ENCODE assay signal across 34 cellular contexts in genomic region chr17:38545531-38546225, GRCh38.
"Had no signal": no experiment of that assay in that cellular context is flagged by ENCODE, and none has a peak within 500 bp of the region (broad histone marks: within the 10 kb centered on the region; RNA-seq: fewer than 3 reads in every experiment).

No MANE protein-coding gene starts in this region.

- DNase-seq: activated B cell treated with CpG ODN at 0.5 μM for 24 hours; activated CD4-positive, alpha-beta memory T cell treated with anti-CD3 and anti-CD28 coated beads for 36 hours; activated CD4-positive, alpha-beta T cell treated with anti-CD3 and anti-CD28 coated beads for 4 hours; activated CD4-positive, alpha-beta T cell treated with anti-CD3 and anti-CD28 coated beads, Interleukin-2, amount 10 ng/mL, durations not matched to agents 24 days and 14 days; activated CD4-positive, alpha-beta T cell treated with anti-CD3 and anti-CD28 coated beads, Interleukin-2, amount 50 U/mL, for 1 hour; activated CD4-positive, alpha-beta T cell treated with anti-CD3 and anti-CD28 coated beads, Interleukin-2, amount 50 U/mL, for 4 hours; activated CD4-positive, CD25-positive, alpha-beta regulatory T cell treated with anti-CD3 and anti-CD28 coated beads, Interleukin-2, amount 50 U/mL, for 72 hours; activated CD8-positive, alpha-beta memory T cell treated with anti-CD3 and anti-CD28 coated beads, Interleukin-2, amount 50 U/mL, for 4 hours; activated CD8-positive, alpha-beta T cell treated with anti-CD3 and anti-CD28 coated beads for 36 hours; activated effector memory CD4-positive, alpha-beta T cell treated with anti-CD3 and anti-CD28 coated beads, Interleukin-2, amount 50 U/mL, for 16 hours; activated gamma-delta T cell treated with Interleukin-2 at 50 U/mL for 16 hours; activated naive CD4-positive, alpha-beta T cell; activated naive CD4-positive, alpha-beta T cell treated with anti-CD3 and anti-CD28 coated beads for 36 hours; activated naive CD4-positive, alpha-beta T cell treated with anti-CD3 and anti-CD28 coated beads, Interleukin-2, amount 50 U/mL, for 16 hours; activated naive CD8-positive, alpha-beta T cell treated with anti-CD3 and anti-CD28 coated beads for 36 hours; activated T-cell treated with anti-CD3 and anti-CD28 coated beads for 4 hours; activated T-cell treated with anti-CD3 and anti-CD28 coated beads, Interleukin-2, amount 50 U/mL, for 1 hour; activated T-cell treated with anti-CD3 and anti-CD28 coated beads, Interleukin-2, amount 50 U/mL, for 4 hours; activated T-cell treated with anti-CD3 and anti-CD28 coated beads, Interleukin-2, amount 50 U/mL, for 72 hours; adrenal gland; amniotic stem cell; body of pancreas; brain microvascular endothelial cell; central memory CD4-positive, alpha-beta T cell; T-helper 1 cell; T-helper 2 cell; T-helper 9 cell had no signal

- ATAC-seq: activated CD8-positive, alpha-beta T cell treated with anti-CD3 and anti-CD28 coated beads for 36 hours; activated naive CD4-positive, alpha-beta T cell treated with anti-CD3 and anti-CD28 coated beads, Interleukin-2, amount 50 U/mL, for 72 hours; activated T-cell treated with anti-CD3 and anti-CD28 coated beads, Interleukin-2, amount 50 U/mL, for 4 hours; activated T-cell treated with anti-CD3 and anti-CD28 coated beads, Interleukin-2, amount 50 U/mL, for 72 hours; activated T-helper 17 cell treated with anti-CD3 and anti-CD28 coated beads, Interleukin-2, amount 50 U/mL, for 72 hours; body of pancreas had no signal

- H3K9me3 ChIP-seq: adrenal gland, body of pancreas, breast epithelium had no signal

- H3K27ac Mint-ChIP-seq: activated B cell treated with CpG ODN at 0.5 μM for 24 hours; activated CD4-positive, alpha-beta memory T cell treated with anti-CD3 and anti-CD28 coated beads for 36 hours; activated CD4-positive, alpha-beta T cell treated with anti-CD3 and anti-CD28 coated beads, Interleukin-2, amount 10 ng/mL, durations not matched to agents 24 days and 14 days; activated CD8-positive, alpha-beta T cell treated with anti-CD3 and anti-CD28 coated beads for 36 hours; activated naive CD4-positive, alpha-beta T cell treated with anti-CD3 and anti-CD28 coated beads for 36 hours; activated naive CD4-positive, alpha-beta T cell treated with anti-CD3 and anti-CD28 coated beads, Interleukin-2, amount 50 U/mL, for 72 hours; activated naive CD8-positive, alpha-beta T cell treated with anti-CD3 and anti-CD28 coated beads for 36 hours; activated T-cell treated with anti-CD3 and anti-CD28 coated beads, Interleukin-2, amount 50 U/mL, for 72 hours; activated T-helper 1 cell treated with anti-CD3 and anti-CD28 coated beads, Interleukin-12 subunit alpha, Interleukin-12 subunit beta, Interleukin-2, Interleukin-4 antibody, amounts not matched to agents 30 ng/mL and 10 ng/mL and 1 ng/mL, durations not matched to agents 14 hours and 24 hours and 36 hours; activated T-helper 17 cell treated with anti-CD3 and anti-CD28 coated beads, Interleukin-2, amount 50 U/mL, for 72 hours; T-helper 1 cell treated with Interleukin-12 subunit alpha and Interleukin-12 subunit beta and Interleukin-4 antibody, amounts not matched to agents 30 μg/mL and 1 μg/mL, for 36 hours; T-helper 2 cell treated with Interferon-gamma antibody and Interleukin-4, amounts not matched to agents 5 μg/mL and 100 μg/mL, for 36 hours had no signal

- H3K4me3 Mint-ChIP-seq: activated B cell treated with CpG ODN at 0.5 μM for 24 hours; activated CD4-positive, alpha-beta memory T cell treated with anti-CD3 and anti-CD28 coated beads for 36 hours; activated CD4-positive, alpha-beta T cell treated with anti-CD3 and anti-CD28 coated beads, Interleukin-2, amount 10 ng/mL, durations not matched to agents 24 days and 14 days; activated CD8-positive, alpha-beta T cell treated with anti-CD3 and anti-CD28 coated beads for 36 hours; activated naive CD4-positive, alpha-beta T cell treated with anti-CD3 and anti-CD28 coated beads for 36 hours; activated naive CD8-positive, alpha-beta T cell treated with anti-CD3 and anti-CD28 coated beads for 36 hours; activated T-cell treated with anti-CD3 and anti-CD28 coated beads, Interleukin-2, amount 50 U/mL, for 4 hours; activated T-cell treated with anti-CD3 and anti-CD28 coated beads, Interleukin-2, amount 50 U/mL, for 72 hours; activated T-helper 1 cell treated with anti-CD3 and anti-CD28 coated beads, Interleukin-12 subunit alpha, Interleukin-12 subunit beta, Interleukin-2, Interleukin-4 antibody, amounts not matched to agents 30 ng/mL and 10 ng/mL and 1 ng/mL, durations not matched to agents 14 hours and 24 hours and 36 hours; activated T-helper 17 cell treated with anti-CD3 and anti-CD28 coated beads, Interleukin-2, amount 50 U/mL, for 72 hours; T-helper 1 cell treated with Interleukin-12 subunit alpha and Interleukin-12 subunit beta and Interleukin-4 antibody, amounts not matched to agents 30 μg/mL and 1 μg/mL, for 36 hours; T-helper 2 cell treated with Interferon-gamma antibody and Interleukin-4, amounts not matched to agents 5 μg/mL and 100 μg/mL, for 36 hours had no signal

- H3K36me3 ChIP-seq: adrenal gland, brain microvascular endothelial cell, breast epithelium had no signal

- H3K4me1 ChIP-seq: adrenal gland, body of pancreas, breast epithelium had no signal

- H3K9me3 Mint-ChIP-seq: activated B cell treated with CpG ODN at 0.5 μM for 24 hours; activated CD4-positive, alpha-beta memory T cell treated with anti-CD3 and anti-CD28 coated beads for 36 hours; activated CD4-positive, alpha-beta T cell treated with anti-CD3 and anti-CD28 coated beads, Interleukin-2, amount 10 ng/mL, durations not matched to agents 24 days and 14 days; activated CD8-positive, alpha-beta T cell treated with anti-CD3 and anti-CD28 coated beads for 36 hours; activated naive CD4-positive, alpha-beta T cell treated with anti-CD3 and anti-CD28 coated beads for 36 hours; activated naive CD4-positive, alpha-beta T cell treated with anti-CD3 and anti-CD28 coated beads, Interleukin-2, amount 50 U/mL, for 72 hours; activated naive CD8-positive, alpha-beta T cell treated with anti-CD3 and anti-CD28 coated beads for 36 hours; activated T-cell treated with anti-CD3 and anti-CD28 coated beads, Interleukin-2, amount 50 U/mL, for 4 hours; activated T-cell treated with anti-CD3 and anti-CD28 coated beads, Interleukin-2, amount 50 U/mL, for 72 hours; activated T-helper 1 cell treated with anti-CD3 and anti-CD28 coated beads, Interleukin-12 subunit alpha, Interleukin-12 subunit beta, Interleukin-2, Interleukin-4 antibody, amounts not matched to agents 30 ng/mL and 10 ng/mL and 1 ng/mL, durations not matched to agents 14 hours and 24 hours and 36 hours; activated T-helper 17 cell treated with anti-CD3 and anti-CD28 coated beads, Interleukin-2, amount 50 U/mL, for 72 hours; T-helper 1 cell treated with Interleukin-12 subunit alpha and Interleukin-12 subunit beta and Interleukin-4 antibody, amounts not matched to agents 30 μg/mL and 1 μg/mL, for 36 hours; T-helper 2 cell treated with Interferon-gamma antibody and Interleukin-4, amounts not matched to agents 5 μg/mL and 100 μg/mL, for 36 hours had no signal

- H3K4me3 ChIP-seq: adrenal gland, body of pancreas, breast epithelium had no signal

- H3K27ac ChIP-seq: adrenal gland, body of pancreas, brain microvascular endothelial cell, breast epithelium, VCaP had no signal

- H3K4me1 Mint-ChIP-seq: activated B cell treated with CpG ODN at 0.5 μM for 24 hours; activated CD4-positive, alpha-beta T cell treated with anti-CD3 and anti-CD28 coated beads, Interleukin-2, amount 10 ng/mL, durations not matched to agents 24 days and 14 days; activated naive CD8-positive, alpha-beta T cell treated with anti-CD3 and anti-CD28 coated beads for 36 hours; activated T-helper 17 cell treated with anti-CD3 and anti-CD28 coated beads, Interleukin-2, amount 50 U/mL, for 72 hours had no signal

- H3K36me3 Mint-ChIP-seq: activated CD4-positive, alpha-beta memory T cell treated with anti-CD3 and anti-CD28 coated beads for 36 hours; activated naive CD4-positive, alpha-beta T cell treated with anti-CD3 and anti-CD28 coated beads, Interleukin-2, amount 50 U/mL, for 72 hours; activated naive CD8-positive, alpha-beta T cell treated with anti-CD3 and anti-CD28 coated beads for 36 hours had no signal

- H3K27me3 ChIP-seq: adrenal gland, body of pancreas, brain microvascular endothelial cell, breast epithelium had no signal
